Comparison of ENCODE assay signal across 8 cellular contexts in the genomic region with DNA sequence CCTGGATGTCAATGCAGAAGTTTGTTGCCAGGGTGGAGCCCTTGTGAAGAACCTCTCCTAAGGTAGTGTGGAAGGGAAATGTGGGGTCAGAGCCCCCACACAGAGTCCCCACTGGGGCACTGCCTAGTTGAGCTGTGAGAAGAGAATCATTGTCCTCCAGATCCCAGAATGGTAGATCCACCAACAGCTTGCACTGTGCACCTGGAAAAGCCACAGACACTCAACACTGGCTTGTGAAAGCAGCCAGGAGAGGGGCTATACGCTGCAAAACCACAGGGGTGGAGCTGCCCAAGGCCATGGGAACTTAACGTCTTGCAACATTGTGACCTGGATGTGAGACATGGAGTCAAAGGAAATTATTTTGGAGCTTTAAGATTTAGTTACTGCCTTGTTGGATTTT. TPM values are rescaled to one million over a fixed set of nuclear protein-coding genes. Genes with fewer than 3 reads are reported as not detected.
DNase-seq lines count a peak whose midpoint lies in the region; ATAC-seq and TF ChIP-seq lines count a peak whose summit lies in the region.
"Not testable (repeated sequence)": the region's sequence is repeated elsewhere in the genome, so short reads cannot be mapped to it uniquely, and the experiment has no call there.
"Had no signal": no experiment of that assay in that cellular context is flagged by ENCODE, and none has a peak within 500 bp of the region (broad histone marks: within the 10 kb centered on the region; RNA-seq: fewer than 3 reads in every experiment).

No MANE protein-coding gene starts in this region.

- TF ChIP-seq CTCF in HEK293 (tag by site-specific recombination; IDR thresholded peaks at IDR 0.05); coronary artery (IDR thresholded peaks at IDR 0.05); osteocyte (IDR thresholded peaks at IDR 0.05); type B pancreatic cell (conservative IDR thresholded peaks at IDR 0.05): not testable (repeated sequence)

- H3K36me3 Mint-ChIP-seq in osteocyte (ENCODE audit: unreplicated experiment); type B pancreatic cell: not testable (repeated sequence)

- not testable (repeated sequence) for ATAC-seq in left lobe of liver

- H3K4me1 ChIP-seq in HEK293 (ENCODE audit: control insufficient read depth, insufficient read depth, low read length), result not testable (repeated sequence)

- not testable (repeated sequence) for H3K4me3 ChIP-seq in HEK293 (ENCODE audit: low read depth, low read length); coronary artery

- not testable (repeated sequence) for H3K27me3 Mint-ChIP-seq in osteocyte (ENCODE audit: unreplicated experiment); type B pancreatic cell

- not testable (repeated sequence) for H3K4me1 Mint-ChIP-seq in osteocyte (ENCODE audit: unreplicated experiment); type B pancreatic cell (ENCODE audit: unreplicated experiment)

- peaks cover 47% of the 10 kb centered on the region for H3K9me3 Mint-ChIP-seq in osteocyte (ENCODE audit: unreplicated experiment)
- peaks cover 13% of the 10 kb centered on the region for H3K9me3 Mint-ChIP-seq in type B pancreatic cell

- peak; percentile 22 for DNase-seq in coronary artery (ENCODE audit: low spot score)
- DNase-seq in left lobe of liver (ENCODE audit: low spot score), result peak; percentile 10
- DNase-seq in osteocyte (ENCODE audit: extremely low spot score, unreplicated experiment), result peak; percentile 64
- peak; percentile 39 for DNase-seq in type B pancreatic cell (ENCODE audit: extremely low spot score, unreplicated experiment)

- not testable (repeated sequence) for H3K36me3 ChIP-seq in HEK293 (ENCODE audit: control insufficient read depth in 2 of 2, insufficient read depth in 1 of 2, low read length in 2 of 2)

- H3K4me3 Mint-ChIP-seq in osteocyte (ENCODE audit: unreplicated experiment); type B pancreatic cell: not testable (repeated sequence)

- H3K9me3 ChIP-seq in HEK293 (ENCODE audit: control insufficient read depth, insufficient read depth, low read depth, low read length), result not testable (repeated sequence)

- POLR2A ChIA-PET in HEK293 (lab: Yijun Ruan, JAX), result not testable (repeated sequence)

- not testable (repeated sequence) for H3K27ac Mint-ChIP-seq in osteocyte (ENCODE audit: unreplicated experiment); type B pancreatic cell

- H3K27ac ChIP-seq in HEK293 (ENCODE audit: extremely low read depth, low read depth, low read length); coronary artery: not testable (repeated sequence)

- CTCF ChIA-PET in HEK293 (lab: Yijun Ruan, JAX), result not testable (repeated sequence)

TF ChIP-seq in HEK293, 187 proteins besides CTCF, POLR2A, EP300 and RAD21:
- TF ChIP-seq SETDB1 (IDR thresholded peaks at IDR 0.05; ENCODE audit: insufficient read length, low read length), result peak; percentile 48

RNA-seq across cellular contexts. Expression of a gene that starts 55.2 kb away (rescaled TPM):
- total RNA-seq in left lobe of liver (11.9 TPM), osteocyte (10.7 and 12.2 TPM in 2 replicates), type B pancreatic cell (ENCODE audit: low replicate concordance) (7.7 and 9.2 TPM in 2 replicates)
- total RNA-seq: Calu3; CD4-positive, alpha-beta T cell; CD8-positive, alpha-beta T cell had no signal

Comparison
In these comparisons a context has a peak if more than half of its experiments do, and no peak if none do; other contexts are left out.
1. DNase-seq: peak in every context shown above with its lines; median percentile 64 in osteocyte; 39 in type B pancreatic cell; 22 in coronary artery; 10 in left lobe of liver.